In genomic region chrX:106611682-106612402, GRCh38 we compare ENCODE assay signal across 7 cellular contexts. TPM values are rescaled to one million over a fixed set of nuclear protein-coding genes. Genes with fewer than 3 reads are reported as not detected.
DNase-seq lines count a peak whose midpoint lies in the region; ATAC-seq and TF ChIP-seq lines count a peak whose summit lies in the region.

Gene RADX (plus strand): TSS chrX:106611978. CDS start chrX:106612081, 103 bp downstream.

- WGBS in lower leg skin, 2 donors: 1 to 24% methylated on average over 30 to 44 of the region's 46 CpGs

- TF ChIP-seq CTCF in dorsolateral prefrontal cortex (IDR thresholded peaks at IDR 0.05 in 54 of 56, conservative IDR thresholded peaks at IDR 0.05 in 2 of 56; ENCODE audit: low read depth in 1 of 56, partially characterized antibody in 56 of 56): no peak
- no peak for TF ChIP-seq CTCF in lower leg skin (IDR thresholded peaks at IDR 0.05)

- peak; percentile 94 for DNase-seq in NCI-H2227 (lab: John Stamatoyannopoulos, UW; ENCODE audit: unreplicated experiment)
- peak; percentile 49 to 75 for DNase-seq in activated CD4-positive, alpha-beta T cell treated with anti-CD3 and anti-CD28 coated beads, Interleukin-2, amount 50 U/mL, for 24 hours (ENCODE audit: low read depth in 1 of 2, low spot score in 1 of 2)
- peak; percentile 10 to 88 (median 78) for DNase-seq in dorsolateral prefrontal cortex
- peak; percentile 73 to 96 for DNase-seq in lower leg skin (ENCODE audit: low spot score in 2 of 2)
- DNase-seq in stimulated activated CD4-positive, alpha-beta T cell treated with anti-CD3 and anti-CD28 coated beads, Interleukin-4, amount 100 ng/mL, for 24 hours: peak; percentile 83

- H3K4me3 ChIP-seq in dorsolateral prefrontal cortex (peak within 1 kb of the TSS; percentile 29 to 75 (median 59)), lower leg skin (ENCODE audit: low read depth, poor library complexity, severe bottlenecking) (peak within 1 kb of the TSS; percentile 36)

- peak; percentile 97 for ATAC-seq in GM18520 (IDR thresholded peaks at IDR 0.05; ENCODE audit: unreplicated experiment)
- peak; percentile 95 for ATAC-seq in HG02938 (IDR thresholded peaks at IDR 0.05; ENCODE audit: unreplicated experiment)

- TF ChIP-seq POLR2A in lower leg skin (IDR thresholded peaks at IDR 0.05): no peak

- H3K27me3 ChIP-seq in dorsolateral prefrontal cortex: peaks cover 0 to 62% (median 9%) of the 10 kb centered on the region in 45 donors

- intact Hi-C loops in dorsolateral prefrontal cortex (cut with DNase I): loop anchor here (10.0 kb wide), 2 partner anchors 127 to 193 kb away; partner anchors contain the start of gene TBC1D8B (in 1 of the 2)
- intact Hi-C loops in lower leg skin (cut with DNase I; ENCODE audit: low total_unique reads): no loop called here

- peak within 1 kb of the TSS in 31 of 59 donors; percentile 7 to 72 (median 41) for H3K27ac ChIP-seq in dorsolateral prefrontal cortex

RNA-seq across cellular contexts. Expression of gene RADX, which starts in this region (rescaled TPM):
- total RNA-seq in dorsolateral prefrontal cortex (10 to 100 TPM in 26 of 120 experiments, 1 to 10 TPM in 94; 1.7 to 16.3 (median 7.7) TPM), lower leg skin (1 to 10 TPM; 1.6 to 5.1 (median 2.8) TPM)

Comparison
In these comparisons a context has a peak if more than half of its experiments do, and no peak if none do; other contexts are left out.
1. Peak in every context shown above with its lines: DNase-seq, ATAC-seq, H3K4me3 ChIP-seq and H3K27ac ChIP-seq.